ENCODE assay signal across 2 cellular contexts in the genomic region with DNA sequence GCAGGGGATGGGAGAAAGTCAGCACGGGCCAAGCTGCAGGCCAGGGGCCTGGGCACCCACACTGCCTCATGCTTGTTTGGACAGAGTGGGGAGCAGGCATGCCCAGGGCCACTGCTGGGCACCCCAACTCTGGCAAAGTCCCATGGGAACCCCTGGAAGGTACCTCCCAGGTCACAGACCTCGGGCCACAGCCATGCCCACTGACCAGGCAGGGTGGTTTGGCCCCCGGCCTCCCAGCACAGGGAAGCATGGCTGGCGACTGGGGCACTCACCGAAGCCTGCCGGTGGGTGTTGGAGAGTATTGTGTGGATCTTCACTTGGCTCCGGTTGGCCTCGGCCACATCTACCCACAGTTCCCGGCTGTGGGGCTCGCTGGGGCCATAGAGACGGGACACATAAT.
TF ChIP-seq lines count a peak whose summit lies in the region.

No MANE protein-coding gene starts in this region.

TF ChIP-seq in HepG2, 621 proteins besides CTCF, POLR2A, EP300 and RAD21:
- TF ChIP-seq, protein P1, sequence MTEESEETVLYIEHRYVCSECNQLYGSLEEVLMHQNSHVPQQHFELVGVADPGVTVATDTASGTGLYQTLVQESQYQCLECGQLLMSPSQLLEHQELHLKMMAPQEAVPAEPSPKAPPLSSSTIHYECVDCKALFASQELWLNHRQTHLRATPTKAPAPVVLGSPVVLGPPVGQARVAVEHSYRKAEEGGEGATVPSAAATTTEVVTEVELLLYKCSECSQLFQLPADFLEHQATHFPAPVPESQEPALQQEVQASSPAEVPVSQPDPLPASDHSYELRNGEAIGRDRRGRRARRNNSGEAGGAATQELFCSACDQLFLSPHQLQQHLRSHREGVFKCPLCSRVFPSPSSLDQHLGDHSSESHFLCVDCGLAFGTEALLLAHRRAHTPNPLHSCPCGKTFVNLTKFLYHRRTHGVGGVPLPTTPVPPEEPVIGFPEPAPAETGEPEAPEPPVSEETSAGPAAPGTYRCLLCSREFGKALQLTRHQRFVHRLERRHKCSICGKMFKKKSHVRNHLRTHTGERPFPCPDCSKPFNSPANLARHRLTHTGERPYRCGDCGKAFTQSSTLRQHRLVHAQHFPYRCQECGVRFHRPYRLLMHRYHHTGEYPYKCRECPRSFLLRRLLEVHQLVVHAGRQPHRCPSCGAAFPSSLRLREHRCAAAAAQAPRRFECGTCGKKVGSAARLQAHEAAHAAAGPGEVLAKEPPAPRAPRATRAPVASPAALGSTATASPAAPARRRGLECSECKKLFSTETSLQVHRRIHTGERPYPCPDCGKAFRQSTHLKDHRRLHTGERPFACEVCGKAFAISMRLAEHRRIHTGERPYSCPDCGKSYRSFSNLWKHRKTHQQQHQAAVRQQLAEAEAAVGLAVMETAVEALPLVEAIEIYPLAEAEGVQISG (CRISPR knock-in tag; IDR thresholded peaks at IDR 0.05) = no peak
- no peak for TF ChIP-seq MED1 (CRISPR knock-in tag; IDR thresholded peaks at IDR 0.05)
- TF ChIP-seq, protein P2, sequence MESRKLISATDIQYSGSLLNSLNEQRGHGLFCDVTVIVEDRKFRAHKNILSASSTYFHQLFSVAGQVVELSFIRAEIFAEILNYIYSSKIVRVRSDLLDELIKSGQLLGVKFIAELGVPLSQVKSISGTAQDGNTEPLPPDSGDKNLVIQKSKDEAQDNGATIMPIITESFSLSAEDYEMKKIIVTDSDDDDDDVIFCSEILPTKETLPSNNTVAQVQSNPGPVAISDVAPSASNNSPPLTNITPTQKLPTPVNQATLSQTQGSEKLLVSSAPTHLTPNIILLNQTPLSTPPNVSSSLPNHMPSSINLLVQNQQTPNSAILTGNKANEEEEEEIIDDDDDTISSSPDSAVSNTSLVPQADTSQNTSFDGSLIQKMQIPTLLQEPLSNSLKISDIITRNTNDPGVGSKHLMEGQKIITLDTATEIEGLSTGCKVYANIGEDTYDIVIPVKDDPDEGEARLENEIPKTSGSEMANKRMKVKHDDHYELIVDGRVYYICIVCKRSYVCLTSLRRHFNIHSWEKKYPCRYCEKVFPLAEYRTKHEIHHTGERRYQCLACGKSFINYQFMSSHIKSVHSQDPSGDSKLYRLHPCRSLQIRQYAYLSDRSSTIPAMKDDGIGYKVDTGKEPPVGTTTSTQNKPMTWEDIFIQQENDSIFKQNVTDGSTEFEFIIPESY (CRISPR knock-in tag; IDR thresholded peaks at IDR 0.05) = no peak
- TF ChIP-seq ZNF891 (CRISPR knock-in tag; IDR thresholded peaks at IDR 0.05) = no peak
- TF ChIP-seq KLF15 (CRISPR knock-in tag; IDR thresholded peaks at IDR 0.05; ENCODE audit: borderline replicate concordance) = no peak
- no peak for TF ChIP-seq ZNF570 (CRISPR knock-in tag; IDR thresholded peaks at IDR 0.05; ENCODE audit: borderline replicate concordance)

TF ChIP-seq in H1, 55 proteins besides CTCF, POLR2A, EP300 and RAD21:
- TF ChIP-seq GTF2F1 (IDR thresholded peaks at IDR 0.05; ENCODE audit: borderline replicate concordance, low read depth, low read length) (no peak), BCL11A (IDR thresholded peaks at IDR 0.05; ENCODE audit: low read depth in 2 of 2, low read length in 2 of 2) (no peak), CTBP2 (IDR thresholded peaks at IDR 0.05; ENCODE audit: borderline replicate concordance, insufficient read depth, insufficient read length, low read length) (no peak), SIRT6 (IDR thresholded peaks at IDR 0.05; ENCODE audit: low read length) (no peak), SP1 (IDR thresholded peaks at IDR 0.05; ENCODE audit: low read depth, low read length) (no peak), HDAC6 (IDR thresholded peaks at IDR 0.05; ENCODE audit: low read depth, low read length) (no peak), CHD1 (IDR thresholded peaks at IDR 0.05; ENCODE audit: low read depth, low read length) (no peak), JUN (IDR thresholded peaks at IDR 0.05; ENCODE audit: low read depth, low read length) (no peak), TAF7 (optimal IDR thresholded peaks at IDR 0.05; ENCODE audit: borderline replicate concordance, low read depth, low read length) (no peak)
